8 cellular contexts compared by ENCODE assay signal in the genomic region with DNA sequence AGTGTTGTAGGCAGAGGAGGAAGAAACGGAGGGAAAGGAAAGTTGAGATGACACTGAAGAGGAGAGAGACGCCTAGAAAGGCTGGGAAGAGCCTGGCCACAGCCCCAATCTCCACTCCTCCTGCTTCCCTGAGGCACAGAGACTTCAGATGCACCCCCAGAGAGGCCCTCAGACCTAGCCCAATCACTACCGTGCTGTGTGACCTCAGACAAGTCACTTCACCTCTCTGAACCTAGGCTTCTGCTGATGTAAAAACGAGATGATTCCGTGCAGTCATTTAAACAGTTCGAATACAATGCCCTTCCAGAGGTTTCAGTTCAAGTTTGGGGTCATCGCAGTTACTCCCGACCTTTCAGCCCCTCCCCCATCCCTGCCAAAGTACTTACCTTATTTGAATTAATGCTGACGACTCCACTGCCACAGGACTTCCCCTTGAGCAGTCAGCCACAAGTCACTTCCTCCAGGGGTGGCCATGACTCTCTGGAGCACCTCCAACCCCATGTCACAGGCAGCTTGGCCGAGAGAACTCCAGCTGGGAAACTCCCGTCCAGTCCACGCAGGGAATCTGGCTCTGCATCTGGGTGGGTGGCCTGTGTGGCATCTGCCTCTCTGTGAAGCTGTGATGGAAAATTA.
DNase-seq lines count a peak whose midpoint lies in the region; ATAC-seq, FAIRE-seq and TF ChIP-seq lines count a peak whose summit lies in the region.

No MANE protein-coding gene starts in this region.

- H3K27me3 Mint-ChIP-seq in dendritic cell treated with granulocyte-macrophage colony-stimulating factor and Interleukin-4, amounts not matched to agents 40 ng/mL and 50 ng/mL, for 4 days, result peaks cover 15% of the 10 kb centered on the region
- peaks cover 30 to 48% of the 10 kb centered on the region in 2 donors for H3K27me3 Mint-ChIP-seq in stimulated activated naive B cell treated with anti-CD40 and anti-IgM and Interleukin-4, amounts not matched to agents 10 μg/mL and 1 μg/mL and 100 μg/mL, for 72 hours

- peak; percentile 75 for DNase-seq in activated CD8-positive, alpha-beta memory T cell treated with anti-CD3 and anti-CD28 coated beads for 24 hours
- DNase-seq in activated CD8-positive, alpha-beta memory T cell treated with anti-CD3 and anti-CD28 coated beads, Interleukin-2, amount 50 U/mL, for 4 hours, result no peak
- DNase-seq in OCI-LY7 (ENCODE audit: low spot score), result peak; percentile 91
- peak; percentile 83 for DNase-seq in stimulated activated naive B cell treated with anti-CD40 and anti-IgM and Interleukin-4, amounts not matched to agents 10 μg/mL and 1 μg/mL and 100 μg/mL, for 72 hours
- DNase-seq in NCI-H446 treated with DMSO at 0.1 percent for 48 hours (lab: John Stamatoyannopoulos, UW), result no peak
- no peak for DNase-seq in urothelium cell line (ENCODE audit: low spot score)

- H3K4me3 Mint-ChIP-seq in dendritic cell treated with granulocyte-macrophage colony-stimulating factor and Interleukin-4, amounts not matched to agents 40 ng/mL and 50 ng/mL, for 4 days, result no peak overlapping the region
- H3K4me3 Mint-ChIP-seq in stimulated activated naive B cell treated with anti-CD40 and anti-IgM and Interleukin-4, amounts not matched to agents 10 μg/mL and 1 μg/mL and 100 μg/mL, for 72 hours, result peak overlapping the region; percentile 35 to 63

- H3K4me1 Mint-ChIP-seq in dendritic cell treated with granulocyte-macrophage colony-stimulating factor and Interleukin-4, amounts not matched to agents 40 ng/mL and 50 ng/mL, for 4 days (ENCODE audit: low read depth), result peaks cover 82% of the 10 kb centered on the region
- peaks cover 67 to 93% of the 10 kb centered on the region in 2 donors for H3K4me1 Mint-ChIP-seq in stimulated activated naive B cell treated with anti-CD40 and anti-IgM and Interleukin-4, amounts not matched to agents 10 μg/mL and 1 μg/mL and 100 μg/mL, for 72 hours

- POLR2A ChIA-PET in OCI-LY7 (lab: Charles Lee), result interaction anchor here (0.8 to 7.6 kb wide), 10 partner anchors 11 to 111 kb away, joined by 3 to 168 read pairs (median 5); a partner anchor contains a TSS

- H3K27ac ChIP-seq in OCI-LY7 (ENCODE audit: low read depth, low read length, poor library complexity, severe bottlenecking) (peak overlapping the region; percentile 98), gastroesophageal sphincter (no peak overlapping the region)

- H4K20me1 ChIP-seq in OCI-LY7 (ENCODE audit: insufficient read depth, low read length), result no peaks in the 10 kb centered on the region

- TF ChIP-seq CTCF in OCI-LY7 (conservative IDR thresholded peaks at IDR 0.05; ENCODE audit: low read length) (no peak), gastroesophageal sphincter (IDR thresholded peaks at IDR 0.05) (no peak)

- CTCF ChIA-PET in OCI-LY7 (lab: Charles Lee; ENCODE audit: unreplicated experiment), result interaction anchor here (0.6 kb wide), 1 partner anchor 32 kb away, joined by 3 read pairs; no protein-coding TSS in a partner anchor

- BruUV-seq in OCI-LY7 (replicated peaks; lab: Mats Ljungman, UMichigan), result no TSS peak

- ATAC-seq in stimulated activated naive B cell treated with anti-CD40 and anti-IgM and Interleukin-4, amounts not matched to agents 10 μg/mL and 1 μg/mL and 100 μg/mL, for 72 hours (replicated peaks), result peak; percentile 61 to 78
- ATAC-seq in gastroesophageal sphincter, result no peak

- H3K4me2 ChIP-seq in OCI-LY7 (ENCODE audit: low read length), result peak overlapping the region; percentile 90

- TF ChIP-seq EP300 in gastroesophageal sphincter (IDR thresholded peaks at IDR 0.05), result no peak

- H3K9me3 ChIP-seq in OCI-LY7 (ENCODE audit: low read length), result no peaks in the 10 kb centered on the region
- H3K9me3 ChIP-seq in gastroesophageal sphincter, result no peaks in the 10 kb centered on the region

- peak overlapping the region; percentile 60 for H3K27ac Mint-ChIP-seq in dendritic cell treated with granulocyte-macrophage colony-stimulating factor and Interleukin-4, amounts not matched to agents 40 ng/mL and 50 ng/mL, for 4 days
- H3K27ac Mint-ChIP-seq in stimulated activated naive B cell treated with anti-CD40 and anti-IgM and Interleukin-4, amounts not matched to agents 10 μg/mL and 1 μg/mL and 100 μg/mL, for 72 hours, result peak overlapping the region; percentile 59

- no peaks in the 10 kb centered on the region for H3K9me2 ChIP-seq in OCI-LY7 (ENCODE audit: insufficient read depth, low read length)

- intact Hi-C loops in OCI-LY7 (cut with micrococcal nuclease; ENCODE audit: unreplicated experiment), result loop anchor here (10.0 kb wide), 2 partner anchors 942 to 1522 kb away; no protein-coding TSS in a partner anchor
- intact Hi-C loops in dendritic cell treated with granulocyte-macrophage colony-stimulating factor and Interleukin-4, amounts not matched to agents 40 ng/mL and 50 ng/mL, for 4 days (cut with micrococcal nuclease), result loop anchor here (2.0 kb wide), 1 partner anchor 106 kb away; a partner anchor contains a TSS

- H3K79me2 ChIP-seq in OCI-LY7 (ENCODE audit: insufficient read depth, low read depth, low read length), result peaks cover 21% of the 10 kb centered on the region; the same call in 1 of the 2 replicates

- H3K4me1 ChIP-seq in OCI-LY7 (ENCODE audit: insufficient read depth, low read length, poor library complexity, severe bottlenecking) (peaks cover 95% of the 10 kb centered on the region), gastroesophageal sphincter (peaks cover 0 to 20% (median 0%) of the 10 kb centered on the region in 3 donors)

- H3K36me3 Mint-ChIP-seq in dendritic cell treated with granulocyte-macrophage colony-stimulating factor and Interleukin-4, amounts not matched to agents 40 ng/mL and 50 ng/mL, for 4 days (ENCODE audit: low read depth), result no peaks in the 10 kb centered on the region
- H3K36me3 Mint-ChIP-seq in stimulated activated naive B cell treated with anti-CD40 and anti-IgM and Interleukin-4, amounts not matched to agents 10 μg/mL and 1 μg/mL and 100 μg/mL, for 72 hours, result peaks cover 4 to 8% of the 10 kb centered on the region in 2 donors

- H3K4me3 ChIP-seq in OCI-LY7 (ENCODE audit: low read depth, low read length, poor library complexity, severe bottlenecking) (peak overlapping the region; percentile 75), gastroesophageal sphincter (no peak overlapping the region)

- H3K36me3 ChIP-seq in OCI-LY7 (ENCODE audit: insufficient read depth, low read length) (no peaks in the 10 kb centered on the region), gastroesophageal sphincter (no peaks in the 10 kb centered on the region)

- H3K27me3 ChIP-seq in gastroesophageal sphincter, result no peaks in the 10 kb centered on the region

- no peak for TF ChIP-seq POLR2A in gastroesophageal sphincter (IDR thresholded peaks at IDR 0.05)

- no peak overlapping the region for H2AFZ ChIP-seq in OCI-LY7 (ENCODE audit: low read length)

- FAIRE-seq in urothelium cell line (lab: Jason Lieb, UNC), result no peak

- no peaks in the 10 kb centered on the region for H3K9me3 Mint-ChIP-seq in dendritic cell treated with granulocyte-macrophage colony-stimulating factor and Interleukin-4, amounts not matched to agents 40 ng/mL and 50 ng/mL, for 4 days
- peaks cover 0 to 3% of the 10 kb centered on the region in 2 donors for H3K9me3 Mint-ChIP-seq in stimulated activated naive B cell treated with anti-CD40 and anti-IgM and Interleukin-4, amounts not matched to agents 10 μg/mL and 1 μg/mL and 100 μg/mL, for 72 hours

- WGBS in gastroesophageal sphincter (ENCODE audit: low coverage in 1 of 2), 2 donors, result 58 to 69% methylated on average over 6 to 11 of the region's 12 CpGs

Comparison
In these comparisons a context has a peak if more than half of its experiments do, and no peak if none do; other contexts are left out.
1. DNase-seq: peak in activated CD8-positive, alpha-beta memory T cell treated with anti-CD3 and anti-CD28 coated beads for 24 hours (single experiment), OCI-LY7 (single experiment) and stimulated activated naive B cell treated with anti-CD40 and anti-IgM and Interleukin-4, amounts not matched to agents 10 μg/mL and 1 μg/mL and 100 μg/mL, for 72 hours (single experiment); none in activated CD8-positive, alpha-beta memory T cell treated with anti-CD3 and anti-CD28 coated beads, Interleukin-2, amount 50 U/mL, for 4 hours (single experiment), NCI-H446 treated with DMSO at 0.1 percent for 48 hours (single experiment) and urothelium cell line (single experiment).